27 cellular contexts compared by ENCODE assay signal in genomic region chr17:53264730-53265129, GRCh38.
"Had no signal": no experiment of that assay in that cellular context is flagged by ENCODE, and none has a peak within 500 bp of the region (broad histone marks: within the 10 kb centered on the region; RNA-seq: fewer than 3 reads in every experiment).

No MANE protein-coding gene starts in this region.

- H3K27ac ChIP-seq: stomach, suprapubic skin, testis, thoracic aorta, thyroid gland, tibial artery, tibial nerve, transverse colon, upper lobe of left lung, upper lobe of right lung, uterus, vagina had no signal

- H3K4me3 ChIP-seq: stomach, suprapubic skin, testis, thoracic aorta, thyroid gland, tibial artery, tibial nerve, transverse colon, upper lobe of left lung, upper lobe of right lung, uterus, vagina had no signal

- H3K9me3 ChIP-seq: stomach, suprapubic skin, testis, thoracic aorta, thyroid gland, tibial artery, tibial nerve, transverse colon, upper lobe of left lung, upper lobe of right lung, uterus, vagina had no signal

- H3K4me1 ChIP-seq: stomach, suprapubic skin, testis, thyroid gland, tibial artery, tibial nerve, transverse colon, upper lobe of left lung, upper lobe of right lung, uterus, vagina had no signal

- FAIRE-seq: urothelium cell line had no signal

- ATAC-seq: stimulated activated effector memory CD8-positive, alpha-beta T cell treated with anti-CD3 and anti-CD28 coated beads, Interleukin-12 subunit alpha, Interleukin-12 subunit beta, amount 100 ng/mL, for 72 hours; stimulated activated memory B cell treated with anti-CD40 and anti-IgM and Interleukin-4, amounts not matched to agents 10 μg/mL and 1 μg/mL and 100 μg/mL, for 72 hours; stimulated activated naive B cell treated with anti-CD40 and anti-IgM and Interleukin-4, amounts not matched to agents 10 μg/mL and 1 μg/mL and 100 μg/mL, for 72 hours; stimulated activated naive CD8-positive, alpha-beta T cell treated with anti-CD3 and anti-CD28 coated beads, Interleukin-15, amount 100 ng/mL, for 72 hours; stimulated activated naive CD8-positive, alpha-beta T cell treated with anti-CD3 and anti-CD28 coated beads, Interleukin-15, Interleukin-2, amounts not matched to agents 100 U/mL and 50 U/mL, for 24 hours; upper lobe of right lung had no signal

- DNase-seq: stimulated activated CD4-positive, alpha-beta T cell treated with anti-CD3 and anti-CD28 coated beads, Interleukin-2, amount 100 ng/mL, for 48 hours; stimulated activated CD4-positive, alpha-beta T cell treated with anti-CD3 and anti-CD28 coated beads, Interleukin-4, amount 100 ng/mL, for 1 hour; stimulated activated CD4-positive, alpha-beta T cell treated with anti-CD3 and anti-CD28 coated beads, Interleukin-4, amount 100 ng/mL, for 24 hours; stimulated activated CD4-positive, alpha-beta T cell treated with anti-CD3 and anti-CD28 coated beads, Interleukin-4, amount 100 ng/mL, for 4 hours; stimulated activated CD8-positive, alpha-beta memory T cell treated with anti-CD3 and anti-CD28 coated beads, Interleukin-4, amount 100 ng/mL, for 48 hours; stimulated activated naive B cell treated with anti-CD40 and anti-IgM and Interleukin-4, amounts not matched to agents 10 μg/mL and 1 μg/mL and 100 μg/mL, for 72 hours; stimulated activated naive CD4-positive, alpha-beta T cell; stimulated activated naive CD4-positive, alpha-beta T cell treated with Interleukin-2 at 50 U/mL for 16 hours; stimulated activated naive CD8-positive, alpha-beta T cell treated with anti-CD3 and anti-CD28 coated beads, Interleukin-15, amount 100 ng/mL, for 72 hours; stimulated activated naive CD8-positive, alpha-beta T cell treated with anti-CD3 and anti-CD28 coated beads, Interleukin-15, Interleukin-2, amounts not matched to agents 100 U/mL and 50 U/mL, for 24 hours; stomach; substantia nigra; testis; thyroid gland; tibial artery; transverse colon; trophoblast cell; upper lobe of left lung; upper lobe of right lung; uterus had no signal

- H3K27me3 ChIP-seq: stomach, suprapubic skin, testis, thyroid gland, tibial artery, tibial nerve, transverse colon, upper lobe of left lung, upper lobe of right lung, vagina had no signal

- H3K36me3 ChIP-seq: stomach, suprapubic skin, thoracic aorta, thyroid gland, tibial artery, tibial nerve, transverse colon, upper lobe of left lung, upper lobe of right lung, uterus, vagina had no signal
